In the genomic region with DNA sequence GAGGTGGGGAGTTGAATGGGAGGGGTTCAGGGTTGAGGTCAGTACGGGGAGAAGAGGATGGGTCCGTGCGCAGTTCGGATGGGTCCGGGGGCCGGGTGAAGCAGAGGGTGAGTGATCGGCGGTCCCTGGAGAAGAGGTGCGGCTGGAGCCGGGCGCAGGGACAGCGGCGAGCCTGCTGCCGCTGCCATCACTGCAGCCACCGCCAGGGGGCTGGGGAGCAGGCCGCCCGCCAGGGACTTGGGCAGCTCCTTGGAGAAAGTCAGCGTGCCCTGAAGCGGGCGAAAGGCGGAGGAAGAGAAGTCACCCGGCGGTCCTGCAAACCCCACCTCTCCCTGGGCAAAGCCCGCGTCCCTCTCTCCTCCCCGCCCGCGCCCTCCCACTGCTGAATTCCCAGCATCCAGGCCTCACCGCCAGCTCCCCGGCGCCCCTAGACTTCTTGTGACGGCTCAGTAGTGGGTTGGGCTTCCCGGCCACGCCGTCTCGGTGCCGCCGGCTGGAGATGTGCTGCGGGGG, we compare ENCODE assay signal across 8 cellular contexts. TPM values are rescaled to one million over a fixed set of nuclear protein-coding genes. Genes with fewer than 3 reads are reported as not detected.
DNase-seq lines count a peak whose midpoint lies in the region; ATAC-seq and TF ChIP-seq lines count a peak whose summit lies in the region.

No MANE protein-coding gene starts in this region.

- no peaks in the 10 kb centered on the region for H3K9me3 Mint-ChIP-seq in T-helper 2 cell treated with Interferon-gamma antibody and Interleukin-4, amounts not matched to agents 5 μg/mL and 100 μg/mL, for 36 hours
- H3K9me3 Mint-ChIP-seq in activated naive CD8-positive, alpha-beta T cell treated with anti-CD3 and anti-CD28 coated beads, Interleukin-2, amount 50 U/mL, for 24 hours: no peaks in the 10 kb centered on the region

- intact Hi-C loops in body of pancreas (cut with DNase I) (no loop called here), sciatic nerve (cut with DNase I) (no loop called here)

- H3K36me3 Mint-ChIP-seq in T-helper 2 cell treated with Interferon-gamma antibody and Interleukin-4, amounts not matched to agents 5 μg/mL and 100 μg/mL, for 36 hours (ENCODE audit: low read depth): no peaks in the 10 kb centered on the region
- H3K36me3 Mint-ChIP-seq in activated naive CD8-positive, alpha-beta T cell treated with anti-CD3 and anti-CD28 coated beads, Interleukin-2, amount 50 U/mL, for 24 hours (ENCODE audit: low read depth): no peaks in the 10 kb centered on the region

- TF ChIP-seq CTCF in LNCaP clone FGC (IDR thresholded peaks at IDR 0.05; ENCODE audit: control insufficient read depth, extremely low read depth, insufficient read depth) (peak; percentile 96), body of pancreas (IDR thresholded peaks at IDR 0.05) (peak; percentile 87 to 97 (median 92))

- H3K4me3 ChIP-seq in LNCaP clone FGC (ENCODE audit: low read depth, low read length): no peak overlapping the region
- H3K4me3 ChIP-seq in body of pancreas: no peak overlapping the region
- peak overlapping the region; percentile 46 for H3K4me3 ChIP-seq in iPS-15b (ENCODE audit: low read depth, low read length)

- no peak overlapping the region for H3K9ac ChIP-seq in iPS-15b (ENCODE audit: low read depth, low read length)

- H3K9me3 ChIP-seq in body of pancreas (no peaks in the 10 kb centered on the region), iPS-15b (ENCODE audit: control insufficient read depth, insufficient read depth, low read length) (no peaks in the 10 kb centered on the region)

- peaks cover 3% of the 10 kb centered on the region for H3K27me3 Mint-ChIP-seq in T-helper 2 cell treated with Interferon-gamma antibody and Interleukin-4, amounts not matched to agents 5 μg/mL and 100 μg/mL, for 36 hours (ENCODE audit: low read depth)
- H3K27me3 Mint-ChIP-seq in activated naive CD8-positive, alpha-beta T cell treated with anti-CD3 and anti-CD28 coated beads, Interleukin-2, amount 50 U/mL, for 24 hours: no peaks in the 10 kb centered on the region

- H3K4me1 Mint-ChIP-seq in T-helper 2 cell treated with Interferon-gamma antibody and Interleukin-4, amounts not matched to agents 5 μg/mL and 100 μg/mL, for 36 hours (ENCODE audit: low read depth): peaks cover 21% of the 10 kb centered on the region
- H3K4me1 Mint-ChIP-seq in activated naive CD8-positive, alpha-beta T cell treated with anti-CD3 and anti-CD28 coated beads, Interleukin-2, amount 50 U/mL, for 24 hours: peaks cover 37% of the 10 kb centered on the region

- no peak overlapping the region for H3K27ac Mint-ChIP-seq in T-helper 2 cell treated with Interferon-gamma antibody and Interleukin-4, amounts not matched to agents 5 μg/mL and 100 μg/mL, for 36 hours
- no peak overlapping the region for H3K27ac Mint-ChIP-seq in activated naive CD8-positive, alpha-beta T cell treated with anti-CD3 and anti-CD28 coated beads, Interleukin-2, amount 50 U/mL, for 24 hours

- H3K36me3 ChIP-seq in body of pancreas (replicated peaks in 1 of 2; ENCODE audit: insufficient read depth in 1 of 2, low read depth in 2 of 2): no peaks in the 10 kb centered on the region
- peaks cover 13% of the 10 kb centered on the region for H3K36me3 ChIP-seq in iPS-15b (ENCODE audit: control insufficient read depth, insufficient read depth, low read length)

- H3K27me3 ChIP-seq in body of pancreas (no peaks in the 10 kb centered on the region), iPS-15b (ENCODE audit: control insufficient read depth, insufficient read depth, low read length) (peaks cover 29% of the 10 kb centered on the region)

- no peak for TF ChIP-seq POLR2A in body of pancreas (IDR thresholded peaks at IDR 0.05)

- DNase-seq in G401 (ENCODE audit: low spot score): peak; percentile 69
- DNase-seq in LNCaP clone FGC (ENCODE audit: low read depth): no peak
- DNase-seq in body of pancreas: peak; percentile 71 to 82 (median 80)
- peak; percentile 87 for DNase-seq in sciatic nerve (ENCODE audit: low spot score)
- no peak for DNase-seq in T-helper 2 cell treated with Interferon-gamma antibody and Interleukin-4, amounts not matched to agents 5 μg/mL and 100 μg/mL, for 36 hours (ENCODE audit: low spot score)
- no peak for DNase-seq in activated naive CD8-positive, alpha-beta T cell treated with anti-CD3 and anti-CD28 coated beads, Interleukin-2, amount 50 U/mL, for 24 hours
- no peak for DNase-seq in NCI-H1105 treated with DMSO at 0.1 percent for 48 hours (lab: John Stamatoyannopoulos, UW)

- no peak overlapping the region for H3K4me3 Mint-ChIP-seq in T-helper 2 cell treated with Interferon-gamma antibody and Interleukin-4, amounts not matched to agents 5 μg/mL and 100 μg/mL, for 36 hours
- H3K4me3 Mint-ChIP-seq in activated naive CD8-positive, alpha-beta T cell treated with anti-CD3 and anti-CD28 coated beads, Interleukin-2, amount 50 U/mL, for 24 hours: no peak overlapping the region

- 8 to 16% methylated on average over 8 to 39 of the region's 39 CpGs for WGBS in body of pancreas, 2 donors

- in situ Hi-C loops in G401 (cut with HindIII; ENCODE audit: low sequenced_read_pairs): loop anchor here (25.0 kb wide), 1 partner anchor 158 kb away; no protein-coding TSS in a partner anchor

- H3K4me1 ChIP-seq in body of pancreas: peaks cover 33% of the 10 kb centered on the region
- peaks cover 3% of the 10 kb centered on the region for H3K4me1 ChIP-seq in iPS-15b (ENCODE audit: control insufficient read depth, insufficient read depth, low read length)

- ATAC-seq in body of pancreas (peak; percentile 84), sciatic nerve (peak; percentile 75)
- ATAC-seq in activated naive CD8-positive, alpha-beta T cell treated with anti-CD3 and anti-CD28 coated beads, Interleukin-2, amount 50 U/mL, for 24 hours: no peak

- H3K27ac ChIP-seq in body of pancreas: no peak overlapping the region

RNA-seq across cellular contexts. Expression of a gene that starts 6.0 kb away (rescaled TPM):
- 1.0 TPM in 1 of 2 replicates, not detected in the other for total RNA-seq in G401 (2014; rRNA removed; shearing (Covaris generic))
- total RNA-seq in body of pancreas (not detected), sciatic nerve (0.53 TPM)

RNA-seq across cellular contexts. Expression of a gene that starts 14.3 kb away (rescaled TPM):
- total RNA-seq in G401 (2014; rRNA removed; shearing (Covaris generic)): 6.0 and 8.6 TPM in 2 replicates
- total RNA-seq in body of pancreas (1 to 10 TPM; 3.1 to 7.3 TPM), sciatic nerve (12.0 TPM)

RNA-seq across cellular contexts. Expression of a gene that starts 45.3 kb away (rescaled TPM):
- 219 and 225 TPM in 2 replicates for total RNA-seq in G401 (2014; rRNA removed; shearing (Covaris generic))
- total RNA-seq in body of pancreas (10 to 100 TPM; 34.3 to 71.3 TPM), sciatic nerve (72.5 TPM)

RNA-seq across cellular contexts. Expression of a gene that starts 48.8 kb away (rescaled TPM):
- total RNA-seq in G401 (2014; rRNA removed; shearing (Covaris generic)): 49.1 and 58.8 TPM in 2 replicates
- total RNA-seq in body of pancreas (10 to 100 TPM; 28.5 to 49.1 TPM), sciatic nerve (82.3 TPM)

Comparison
In these comparisons a context has a peak if more than half of its experiments do, and no peak if none do; other contexts are left out.
1. DNase-seq: peak in G401 (single experiment), body of pancreas (4 of 4) and sciatic nerve (single experiment); none in LNCaP clone FGC (single experiment), T-helper 2 cell treated with Interferon-gamma antibody and Interleukin-4, amounts not matched to agents 5 μg/mL and 100 μg/mL, for 36 hours (single experiment), activated naive CD8-positive, alpha-beta T cell treated with anti-CD3 and anti-CD28 coated beads, Interleukin-2, amount 50 U/mL, for 24 hours (single experiment) and NCI-H1105 treated with DMSO at 0.1 percent for 48 hours (single experiment).